22 cellular contexts compared by ENCODE assay signal in the genomic region with DNA sequence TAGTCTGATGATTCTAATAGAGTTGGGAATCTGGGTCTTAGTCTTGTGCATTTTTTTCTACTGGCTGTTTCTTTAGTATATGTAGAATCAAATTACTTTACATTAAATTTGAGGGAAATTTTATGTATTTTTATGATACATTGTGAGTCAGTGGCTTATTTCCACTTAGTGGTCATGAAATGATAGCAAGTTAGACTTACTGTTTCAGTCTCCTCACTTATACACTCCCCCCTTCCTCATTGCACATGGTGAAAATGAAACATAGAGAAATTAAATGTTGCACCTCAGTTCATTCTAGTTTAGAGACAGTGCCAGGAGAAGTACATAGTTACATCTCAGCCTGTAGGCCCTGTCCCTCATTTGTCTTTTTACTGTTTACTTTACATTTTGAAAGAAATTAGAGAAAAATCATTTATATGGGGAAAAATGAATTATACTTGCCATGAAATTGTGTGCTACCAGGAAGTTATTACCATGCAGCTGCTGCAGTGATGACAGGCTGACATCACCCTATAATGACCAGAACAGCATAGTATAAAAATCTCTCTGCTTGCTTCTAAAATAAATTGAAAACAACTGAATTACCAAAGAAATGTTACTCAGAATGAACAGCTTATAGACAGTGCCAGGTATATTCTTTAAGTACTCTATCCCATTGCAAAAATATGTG.
A peak's percentile ranks its signal among the peaks of the same experiment; 100 is the strongest.
DNase-seq lines count a peak whose midpoint lies in the region; ATAC-seq, FAIRE-seq and TF ChIP-seq lines count a peak whose summit lies in the region.
"Had no signal": no experiment of that assay in that cellular context is flagged by ENCODE, and none has a peak within 500 bp of the region (broad histone marks: within the 10 kb centered on the region; RNA-seq: fewer than 3 reads in every experiment).

No MANE protein-coding gene starts in this region.

- H3K18ac ChIP-seq in neuronal stem cell (ENCODE audit: low read length), result no peak overlapping the region

- H3K4me1 Mint-ChIP-seq in activated T-helper 17 cell treated with anti-CD3 and anti-CD28 coated beads, Interleukin-2, amount 50 U/mL, for 72 hours, result peaks cover 6% of the 10 kb centered on the region
- no peaks in the 10 kb centered on the region for H3K4me1 Mint-ChIP-seq in CD14-positive monocyte

- no peak overlapping the region for H3K14ac ChIP-seq in neuronal stem cell (ENCODE audit: low read length)

- H3K36me3 ChIP-seq in parathyroid adenoma (ENCODE audit: control insufficient read depth, insufficient read depth, low read length), result no peaks in the 10 kb centered on the region
- no peaks in the 10 kb centered on the region for H3K36me3 ChIP-seq in neuronal stem cell (replicated peaks in 1 of 2; ENCODE audit: control insufficient read depth in 2 of 2, insufficient read depth in 2 of 2, low read length in 2 of 2)
- H3K36me3 ChIP-seq: esophagus squamous epithelium, left lung, sigmoid colon, vagina had no signal

- peak; percentile 54 for ATAC-seq in GM18498 (IDR thresholded peaks at IDR 0.05; ENCODE audit: unreplicated experiment)
- ATAC-seq in activated T-helper 17 cell treated with anti-CD3 and anti-CD28 coated beads, Interleukin-2, amount 50 U/mL, for 72 hours (replicated peaks), result peak; percentile 75
- ATAC-seq: left lung had no signal

- no peak overlapping the region for H4K8ac ChIP-seq in neuronal stem cell (ENCODE audit: low read depth, low read length)

- intact Hi-C loops in CD14-positive monocyte (cut with micrococcal nuclease), result no loop called here

- DNase-seq in HTR-8/SVneo (ENCODE audit: insufficient read length, low spot score), result no peak
- no peak for DNase-seq in neuronal stem cell (ENCODE audit: low spot score)
- DNase-seq in CD14-positive monocyte (ENCODE audit: low spot score), result no peak
- DNase-seq in NCI-H2196 treated with DMSO at 0.1 percent for 48 hours (lab: John Stamatoyannopoulos, UW; ENCODE audit: unreplicated experiment), result no peak
- DNase-seq: activated CD4-positive, alpha-beta T cell treated with anti-CD3 and anti-CD28 coated beads, Interleukin-2, amount 50 U/mL, for 1 hour; amygdala; COR-L47; effector memory CD4-positive, alpha-beta T cell; EL; esophagus squamous epithelium; glutamatergic neuron; left lung; NCI-H1105; NCI-H2171 treated with DMSO at 0.1 percent for 48 hours; sigmoid colon; stimulated activated CD4-positive, alpha-beta T cell treated with anti-CD3 and anti-CD28 coated beads, Interleukin-2, amount 100 ng/mL, for 48 hours had no signal

- H3K27me3 ChIP-seq in parathyroid adenoma (ENCODE audit: control insufficient read depth, insufficient read depth, low read length) (no peaks in the 10 kb centered on the region), neuronal stem cell (ENCODE audit: control insufficient read depth in 3 of 3, insufficient read depth in 3 of 3, low read depth in 1 of 3, low read length in 3 of 3) (no peaks in the 10 kb centered on the region)
- H3K27me3 ChIP-seq: esophagus squamous epithelium, left lung, sigmoid colon, vagina had no signal

- H3K79me1 ChIP-seq in neuronal stem cell (ENCODE audit: low read depth, low read length), result no peaks in the 10 kb centered on the region

- no peak overlapping the region for H2BK15ac ChIP-seq in neuronal stem cell (ENCODE audit: low read length)

- H2BK12ac ChIP-seq in neuronal stem cell (ENCODE audit: low read length), result no peak overlapping the region

- H2AK5ac ChIP-seq in neuronal stem cell (ENCODE audit: low read depth, low read length), result no peak overlapping the region

- H3K4me2 ChIP-seq in parathyroid adenoma (ENCODE audit: low read length), result no peak overlapping the region
- H3K4me2 ChIP-seq in neuronal stem cell (ENCODE audit: insufficient read depth, low read length, poor library complexity, severe bottlenecking), result no peak overlapping the region
- H3K4me2 ChIP-seq: KMS-11 had no signal

- no peak overlapping the region for H3K4me3 Mint-ChIP-seq in activated T-helper 17 cell treated with anti-CD3 and anti-CD28 coated beads, Interleukin-2, amount 50 U/mL, for 72 hours
- no peak overlapping the region for H3K4me3 Mint-ChIP-seq in CD14-positive monocyte
- H3K4me3 Mint-ChIP-seq: activated T-helper 1 cell treated with anti-CD3 and anti-CD28 coated beads, Interleukin-12 subunit alpha, Interleukin-12 subunit beta, Interleukin-2, Interleukin-4 antibody, amounts not matched to agents 30 ng/mL and 10 ng/mL and 1 ng/mL, durations not matched to agents 14 hours and 24 hours and 36 hours had no signal

- H2AFZ ChIP-seq in parathyroid adenoma (no peak overlapping the region), neuronal stem cell (ENCODE audit: low read length) (no peak overlapping the region)

- H3K27ac ChIP-seq in parathyroid adenoma, result peak overlapping the region; percentile 80
- H3K27ac ChIP-seq in neuronal stem cell (replicated peaks; ENCODE audit: low read length), result no peak overlapping the region
- H3K27ac ChIP-seq: esophagus squamous epithelium, KMS-11, left lung, sigmoid colon, vagina had no signal

- no peaks in the 10 kb centered on the region for H3K36me3 Mint-ChIP-seq in activated T-helper 17 cell treated with anti-CD3 and anti-CD28 coated beads, Interleukin-2, amount 50 U/mL, for 72 hours (ENCODE audit: low read depth)
- H3K36me3 Mint-ChIP-seq in CD14-positive monocyte, result no peaks in the 10 kb centered on the region

- H3K9ac ChIP-seq in parathyroid adenoma (no peak overlapping the region), neuronal stem cell (ENCODE audit: low read depth, low read length, poor library complexity) (no peak overlapping the region)
- H3K9ac ChIP-seq: KMS-11 had no signal

- no peaks in the 10 kb centered on the region for H3K27me3 Mint-ChIP-seq in activated T-helper 17 cell treated with anti-CD3 and anti-CD28 coated beads, Interleukin-2, amount 50 U/mL, for 72 hours
- peaks cover 0 to 1% (median 1%) of the 10 kb centered on the region in 3 donors for H3K27me3 Mint-ChIP-seq in CD14-positive monocyte (ENCODE audit: low read depth in 3 of 3)

- H3K9me3 ChIP-seq in parathyroid adenoma (ENCODE audit: control insufficient read depth, low read length), result no peaks in the 10 kb centered on the region
- no peaks in the 10 kb centered on the region for H3K9me3 ChIP-seq in neuronal stem cell (replicated peaks in 1 of 2; ENCODE audit: control insufficient read depth in 2 of 2, insufficient read depth in 1 of 2, low read depth in 1 of 2, low read length in 2 of 2)
- H3K9me3 ChIP-seq: esophagus squamous epithelium, left lung, sigmoid colon, vagina had no signal

- no peak overlapping the region for H3K27ac Mint-ChIP-seq in activated T-helper 17 cell treated with anti-CD3 and anti-CD28 coated beads, Interleukin-2, amount 50 U/mL, for 72 hours
- no peak overlapping the region for H3K27ac Mint-ChIP-seq in CD14-positive monocyte
- H3K27ac Mint-ChIP-seq: activated T-helper 1 cell treated with anti-CD3 and anti-CD28 coated beads, Interleukin-12 subunit alpha, Interleukin-12 subunit beta, Interleukin-2, Interleukin-4 antibody, amounts not matched to agents 30 ng/mL and 10 ng/mL and 1 ng/mL, durations not matched to agents 14 hours and 24 hours and 36 hours had no signal

- no peak overlapping the region for H4K91ac ChIP-seq in neuronal stem cell (ENCODE audit: low read depth, low read length, poor library complexity)

- H3K79me2 ChIP-seq in parathyroid adenoma, result peaks cover 3% of the 10 kb centered on the region

- H2BK5ac ChIP-seq in neuronal stem cell (ENCODE audit: low read length), result no peak overlapping the region

- no peak overlapping the region for H2BK120ac ChIP-seq in neuronal stem cell (ENCODE audit: low read depth, low read length)

- TF ChIP-seq CTCF in parathyroid adenoma (IDR thresholded peaks at IDR 0.05), result no peak
- no peak for TF ChIP-seq CTCF in CD14-positive monocyte (IDR thresholded peaks at IDR 0.05)

- peak; percentile 96 for FAIRE-seq in HTR-8/SVneo (lab: Jason Lieb, UNC)

- no peaks in the 10 kb centered on the region for H3K9me3 Mint-ChIP-seq in activated T-helper 17 cell treated with anti-CD3 and anti-CD28 coated beads, Interleukin-2, amount 50 U/mL, for 72 hours
- H3K9me3 Mint-ChIP-seq in CD14-positive monocyte, result no peaks in the 10 kb centered on the region
- H3K9me3 Mint-ChIP-seq: activated T-helper 1 cell treated with anti-CD3 and anti-CD28 coated beads, Interleukin-12 subunit alpha, Interleukin-12 subunit beta, Interleukin-2, Interleukin-4 antibody, amounts not matched to agents 30 ng/mL and 10 ng/mL and 1 ng/mL, durations not matched to agents 14 hours and 24 hours and 36 hours had no signal

- no peak overlapping the region for H3K23ac ChIP-seq in neuronal stem cell (ENCODE audit: low read depth, low read length, poor library complexity)

- H3K4me1 ChIP-seq in parathyroid adenoma, result peaks cover 32% of the 10 kb centered on the region
- no peaks in the 10 kb centered on the region for H3K4me1 ChIP-seq in neuronal stem cell (ENCODE audit: control insufficient read depth in 2 of 2, insufficient read depth in 1 of 2, low read depth in 1 of 2, low read length in 2 of 2)
- H3K4me1 ChIP-seq: left lung had no signal

- H3K4me3 ChIP-seq in parathyroid adenoma (ENCODE audit: low read depth, low read length) (no peak overlapping the region), neuronal stem cell (ENCODE audit: low read length in 2 of 2) (no peak overlapping the region)
- H3K4me3 ChIP-seq: esophagus squamous epithelium, left lung, sigmoid colon, vagina had no signal

- no peak overlapping the region for H3K4ac ChIP-seq in neuronal stem cell (ENCODE audit: low read length)
